1 cellular context compared by ENCODE assay signal in genomic region chr1:179954494-179955317, GRCh38.
A peak's percentile ranks its signal among the peaks of the same experiment; 100 is the strongest.
TF ChIP-seq lines count a peak whose summit lies in the region.

Gene CEP350, plus strand, starts transcription at chr1:179954810. Its CDS starts 31,372 bp downstream, at chr1:179986182.

TF ChIP-seq in HepG2, 621 proteins besides CTCF, POLR2A, EP300 and RAD21 (continued from another document and continues in another):
- TF ChIP-seq PRDM15 (CRISPR knock-in tag; IDR thresholded peaks at IDR 0.05) (peak; percentile 95), ZNF530 (CRISPR knock-in tag; IDR thresholded peaks at IDR 0.05; ENCODE audit: low read depth) (no peak), ZBTB25 (CRISPR knock-in tag; IDR thresholded peaks at IDR 0.05) (peak; percentile 66), ZNF468 (CRISPR knock-in tag; IDR thresholded peaks at IDR 0.05) (peak; percentile 63; the same call in 1 of the 2 replicates), ZNF784 (CRISPR knock-in tag; IDR thresholded peaks at IDR 0.05; ENCODE audit: borderline replicate concordance) (0 out of 2 replicates have a peak, but pooled peaks have one; percentile 45), ZFP36L1 (CRISPR knock-in tag; IDR thresholded peaks at IDR 0.05) (0 out of 2 replicates have a peak, but pooled peaks have one; percentile 29), ZNF230 (CRISPR knock-in tag; IDR thresholded peaks at IDR 0.05) (peak; percentile 82; the same call in 1 of the 2 replicates), FOXK1 (CRISPR knock-in tag; IDR thresholded peaks at IDR 0.05; ENCODE audit: borderline replicate concordance, low read depth) (peak; percentile 43; the same call in 1 of the 2 replicates), ATF4 (CRISPR knock-in tag; IDR thresholded peaks at IDR 0.05) (0 out of 4 replicates have a peak, but pooled peaks of 1 of the 2 experiments have one; percentile 65), TOE1 (CRISPR knock-in tag; IDR thresholded peaks at IDR 0.05) (peak; percentile 8; the same call in 1 of the 2 replicates), TFAP4 (IDR thresholded peaks at IDR 0.05; ENCODE audit: borderline replicate concordance, low read depth) (peak; percentile 52; the same call in 1 of the 2 replicates), HIVEP1 (CRISPR knock-in tag; IDR thresholded peaks at IDR 0.05) (no peak), AGO2 (optimal IDR thresholded peaks at IDR 0.05; ENCODE audit: low read depth, low read length) (peak; percentile 80), POGK (CRISPR knock-in tag; conservative IDR thresholded peaks at IDR 0.05) (peak; percentile 85), ZNF567 (CRISPR knock-in tag; IDR thresholded peaks at IDR 0.05; ENCODE audit: borderline replicate concordance) (peak; percentile 24; the same call in 1 of the 2 replicates), ZBTB40 (IDR thresholded peaks at IDR 0.05) (no peak), ZBTB40 (CRISPR knock-in tag; IDR thresholded peaks at IDR 0.05) (peak; percentile 69; the same call in 1 of the 2 replicates), SNAPC2 (CRISPR knock-in tag; IDR thresholded peaks at IDR 0.05) (peak; percentile 68), CBX5 (CRISPR knock-in tag; IDR thresholded peaks at IDR 0.05; ENCODE audit: borderline replicate concordance) (peak; percentile 55; the same call in 1 of the 2 replicates), SIX1 (CRISPR knock-in tag; IDR thresholded peaks at IDR 0.05; ENCODE audit: borderline replicate concordance) (peak; percentile 7; the same call in 1 of the 2 replicates), ELF3 (CRISPR knock-in tag; IDR thresholded peaks at IDR 0.05) (peak; percentile 61; the same call in 1 of the 2 replicates), ZNF205 (CRISPR knock-in tag; IDR thresholded peaks at IDR 0.05) (peak; percentile 51; the same call in 1 of the 2 replicates), ZC3H13 (CRISPR knock-in tag; IDR thresholded peaks at IDR 0.05) (no peak), CHD2 (IDR thresholded peaks at IDR 0.05; ENCODE audit: low read depth, low read length) (peak; percentile 99), REXO4 (CRISPR knock-in tag; IDR thresholded peaks at IDR 0.05; ENCODE audit: borderline replicate concordance) (no peak), FOXP4 (CRISPR knock-in tag; IDR thresholded peaks at IDR 0.05) (no peak; the same call in 1 of the 2 replicates), TFDP1 (CRISPR knock-in tag; IDR thresholded peaks at IDR 0.05; ENCODE audit: borderline replicate concordance) (peak; percentile 89), ZNF446 (CRISPR knock-in tag; IDR thresholded peaks at IDR 0.05) (no peak), ZSCAN25 (CRISPR knock-in tag; IDR thresholded peaks at IDR 0.05) (no peak; the same call in 1 of the 2 replicates), ZC3H4 (CRISPR knock-in tag; IDR thresholded peaks at IDR 0.05; ENCODE audit: borderline replicate concordance) (no peak), HDAC2 (CRISPR knock-in tag; IDR thresholded peaks at IDR 0.05) (peak; percentile 60), ZNF782 (CRISPR knock-in tag; IDR thresholded peaks at IDR 0.05; ENCODE audit: borderline replicate concordance) (peak; percentile 24; the same call in 1 of the 2 replicates), DDIT3 (CRISPR knock-in tag; IDR thresholded peaks at IDR 0.05) (no peak), ZFY (CRISPR knock-in tag; IDR thresholded peaks at IDR 0.05) (peak; percentile 98), ZNF430 (CRISPR knock-in tag; IDR thresholded peaks at IDR 0.05) (peak; percentile 37; the same call in 1 of the 2 replicates)
